In genomic region chr11:77030834-77031414, GRCh38 we compare ENCODE assay signal across 1 cellular context.
TF ChIP-seq lines count a peak whose summit lies in the region.

No MANE protein-coding gene starts in this region.

TF ChIP-seq in A549, 52 proteins besides CTCF, POLR2A, EP300 and RAD21:
- TF ChIP-seq TP53 (CRISPR knock-in tag; IDR thresholded peaks at IDR 0.05) (no peak), GATA3 (IDR thresholded peaks at IDR 0.05; ENCODE audit: borderline replicate concordance) (no peak), FOSL2 (IDR thresholded peaks at IDR 0.05) (no peak), FOSL2 (CRISPR knock-in tag; IDR thresholded peaks at IDR 0.05) (no peak), ESRRA (IDR thresholded peaks at IDR 0.05; ENCODE audit: borderline replicate concordance, low read length) (no peak), USF2 (IDR thresholded peaks at IDR 0.05) (no peak), HOXB5 (CRISPR knock-in tag; IDR thresholded peaks at IDR 0.05) (no peak), CBX8 (IDR thresholded peaks at IDR 0.05) (no peak)
TF ChIP-seq in A549: peak in this region for 0.
